Comparison of ENCODE assay signal across 8 cellular contexts in the genomic region with DNA sequence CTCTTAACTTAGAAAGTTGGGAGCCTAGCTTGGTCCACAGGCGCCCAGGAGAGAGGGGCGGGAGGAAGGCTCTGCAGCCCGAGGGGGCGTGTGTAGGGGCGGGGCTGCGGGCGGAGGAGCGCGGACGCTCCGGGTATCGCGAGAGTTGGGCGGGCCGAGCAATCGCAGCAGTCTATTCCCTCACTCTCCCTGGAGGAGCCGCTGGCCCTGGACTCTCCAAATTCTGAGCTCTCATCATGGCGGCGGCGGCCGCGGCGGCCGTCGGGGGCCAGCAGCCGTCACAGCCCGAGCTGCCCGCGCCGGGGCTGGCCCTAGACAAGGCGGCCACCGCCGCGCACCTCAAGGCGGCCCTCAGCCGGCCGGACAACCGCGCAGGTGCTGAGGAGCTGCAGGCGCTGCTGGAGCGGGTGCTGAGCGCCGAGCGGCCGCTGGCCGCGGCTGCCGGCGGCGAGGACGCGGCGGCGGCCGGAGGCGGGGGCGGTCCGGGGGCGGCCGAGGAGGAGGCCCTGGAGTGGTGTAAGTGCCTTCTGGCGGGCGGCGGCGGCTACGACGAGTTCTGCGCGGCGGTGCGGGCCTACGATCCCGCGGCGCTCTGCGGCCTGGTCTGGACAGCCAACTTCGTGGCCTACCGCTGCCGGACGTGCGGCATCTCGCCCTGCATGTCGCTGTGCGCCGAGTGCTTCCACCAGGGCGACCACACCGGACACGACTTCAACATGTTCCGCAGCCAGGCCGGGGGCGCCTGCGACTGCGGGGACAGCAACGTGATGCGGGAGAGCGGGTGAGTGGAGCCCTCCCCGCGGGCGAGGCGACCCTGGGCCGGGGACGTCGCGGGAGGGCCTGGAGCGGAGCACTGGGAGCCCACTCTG. TPM values are rescaled to one million over a fixed set of nuclear protein-coding genes. Genes with fewer than 3 reads are reported as not detected.
DNase-seq lines count a peak whose midpoint lies in the region; ATAC-seq, FAIRE-seq and TF ChIP-seq lines count a peak whose summit lies in the region.

UBR3 (plus strand) TSS at position 183 of the 869 bp plus-strand sequence; CDS start at position 237, 54 bp downstream.

- peak within 1 kb of the TSS; percentile 65; the same call in 1 of the 2 replicates for H3K27ac ChIP-seq in ACC112 (ENCODE audit: low read depth, low read length)
- peak within 1 kb of the TSS; percentile 51 for H3K27ac ChIP-seq in mammary epithelial cell (ENCODE audit: insufficient read depth, low read depth, low read length)
- peak within 1 kb of the TSS; percentile 87 to 94 for H3K27ac ChIP-seq in small intestine (ENCODE audit: low read depth in 1 of 2, low read length in 1 of 2)

- peaks cover 67% of the 10 kb centered on the region for H3K79me2 ChIP-seq in ACC112 (ENCODE audit: control insufficient read depth, insufficient read depth, low read length, unreplicated experiment)
- peaks cover 74% of the 10 kb centered on the region for H3K79me2 ChIP-seq in mammary epithelial cell (ENCODE audit: insufficient read depth, low read length)

- CTCF ChIA-PET in mammary epithelial cell (lab: Charles Lee; ENCODE audit: low non-redundant PET), result interaction anchor here (0.7 to 1.0 kb wide), 2 partner anchors 50 kb away, joined by 6 read pairs; no protein-coding TSS in a partner anchor

- H2AFZ ChIP-seq in ACC112 (ENCODE audit: low read length, unreplicated experiment) (peak within 1 kb of the TSS; percentile 96), mammary epithelial cell (ENCODE audit: low read depth, low read length) (peak within 1 kb of the TSS; percentile 94)

- H3K36me3 ChIP-seq in ACC112 (ENCODE audit: insufficient read depth, low read length) (peaks cover 3% of the 10 kb centered on the region; the same call in 1 of the 2 replicates), mammary epithelial cell (ENCODE audit: insufficient read depth, low read length) (no peaks in the 10 kb centered on the region), small intestine (ENCODE audit: control insufficient read depth in 2 of 2, insufficient read depth in 2 of 2, low read length in 2 of 2) (no peaks in the 10 kb centered on the region)

- ATAC-seq in GM18867 (IDR thresholded peaks at IDR 0.05; ENCODE audit: unreplicated experiment) (peak; percentile 79), HG03097 (IDR thresholded peaks at IDR 0.05; ENCODE audit: low FRiP score, unreplicated experiment) (peak; percentile 79)

- in situ Hi-C loops in mammary epithelial cell (cut with MboI; ENCODE audit: low sequenced_read_pairs in 2 of 2), result no loop called here

- H3K4me2 ChIP-seq in mammary epithelial cell (ENCODE audit: insufficient read depth, low read depth, low read length), result peak within 1 kb of the TSS; percentile 70

- no peaks in the 10 kb centered on the region for H3K27me3 ChIP-seq in ACC112 (ENCODE audit: insufficient read depth, low read length)
- no peaks in the 10 kb centered on the region for H3K27me3 ChIP-seq in mammary epithelial cell (ENCODE audit: insufficient read depth, low read length)
- H3K27me3 ChIP-seq in small intestine (ENCODE audit: control insufficient read depth in 2 of 2, insufficient read depth in 2 of 2, low read length in 2 of 2), result no peaks in the 10 kb centered on the region

- no peak for TF ChIP-seq CTCF in WI38 (IDR thresholded peaks at IDR 0.05; ENCODE audit: low read depth, low read length)
- TF ChIP-seq CTCF in mammary epithelial cell (conservative IDR thresholded peaks at IDR 0.05 in 1 of 2, IDR thresholded peaks at IDR 0.05 in 1 of 2; ENCODE audit: extremely low read depth in 1 of 2, insufficient read depth in 1 of 2, low read depth in 1 of 2, low read length in 2 of 2), result no peak

- no peak for FAIRE-seq in small intestine (lab: Jason Lieb, UNC)

- dilution Hi-C loops in mammary epithelial cell (cut with HindIII; ENCODE audit: low sequenced_read_pairs), result no loop called here

- no peaks in the 10 kb centered on the region for H4K20me1 ChIP-seq in mammary epithelial cell (ENCODE audit: insufficient read depth, low read length)

- peak within 1 kb of the TSS; percentile 37 for H3K9ac ChIP-seq in mammary epithelial cell (ENCODE audit: insufficient read depth, low read length)

- 0% methylated on average over 10 of the region's 104 CpGs for WGBS in mammary epithelial cell (ENCODE audit: low coverage, missing lambda C conversion rate)
- 0 to 1% (median 0%) methylated on average over 46 to 104 of the region's 104 CpGs for WGBS in small intestine, 3 donors

- intact Hi-C loops in mammary epithelial cell (cut with micrococcal nuclease), result no loop called here

- no peaks in the 10 kb centered on the region for H3K9me3 ChIP-seq in mammary epithelial cell (replicated peaks; ENCODE audit: insufficient read depth, low read length)
- no peaks in the 10 kb centered on the region for H3K9me3 ChIP-seq in small intestine (ENCODE audit: control insufficient read depth, low read depth)

- peaks cover 22% of the 10 kb centered on the region for H3K4me1 ChIP-seq in ACC112 (ENCODE audit: control insufficient read depth, insufficient read depth, low read length, unreplicated experiment)
- peaks cover 12% of the 10 kb centered on the region for H3K4me1 ChIP-seq in mammary epithelial cell (ENCODE audit: insufficient read depth, low read length)
- peaks cover 1 to 3% of the 10 kb centered on the region in 2 donors for H3K4me1 ChIP-seq in small intestine (ENCODE audit: control insufficient read depth in 2 of 2, insufficient read depth in 1 of 2, low read depth in 1 of 2, low read length in 1 of 2)

- no TSS peak for BruUV-seq in mammary epithelial cell (replicated peaks; lab: Mats Ljungman, UMichigan)

- DNase-seq in NCI-H2227 (lab: John Stamatoyannopoulos, UW; ENCODE audit: unreplicated experiment) (peak; percentile 96), mammary epithelial cell (peak; percentile 84), iPS-NIHi11 (ENCODE audit: low spot score) (peak; percentile 98), small intestine (peak; percentile 89)

- H3K4me3 ChIP-seq in ACC112 (ENCODE audit: low read depth, low read length) (peak within 1 kb of the TSS; percentile 98), WI38 (ENCODE audit: low read depth, low read length) (peak within 1 kb of the TSS; percentile 81), mammary epithelial cell (replicated peaks in 1 of 3; ENCODE audit: insufficient read depth in 1 of 3, low read depth in 2 of 3, low read length in 3 of 3) (peak within 1 kb of the TSS; percentile 86 to 97 (median 90)), small intestine (ENCODE audit: low read depth in 1 of 2, low read length in 2 of 2) (peak within 1 kb of the TSS; percentile 97)

RNA-seq across cellular contexts. Expression of gene UBR3, which starts in this region (rescaled TPM):
- total RNA-seq in mammary epithelial cell, result 10 to 100 TPM; 28.1 to 34.0 TPM
- 8.0 TPM for polyA plus RNA-seq in mammary epithelial cell
- polyA minus RNA-seq in mammary epithelial cell, result 23.5 TPM
- 10 to 100 TPM in 1 of 3 donors, 1 to 10 TPM in 2; 8.1 to 11.2 (median 8.9) TPM for polyA plus RNA-seq in small intestine

Comparison
In these comparisons a context has a peak if more than half of its experiments do, and no peak if none do; other contexts are left out.
1. Peak in every context shown above with its lines: DNase-seq, ATAC-seq, H3K4me3 ChIP-seq and H3K27ac ChIP-seq.